In the genomic region with DNA sequence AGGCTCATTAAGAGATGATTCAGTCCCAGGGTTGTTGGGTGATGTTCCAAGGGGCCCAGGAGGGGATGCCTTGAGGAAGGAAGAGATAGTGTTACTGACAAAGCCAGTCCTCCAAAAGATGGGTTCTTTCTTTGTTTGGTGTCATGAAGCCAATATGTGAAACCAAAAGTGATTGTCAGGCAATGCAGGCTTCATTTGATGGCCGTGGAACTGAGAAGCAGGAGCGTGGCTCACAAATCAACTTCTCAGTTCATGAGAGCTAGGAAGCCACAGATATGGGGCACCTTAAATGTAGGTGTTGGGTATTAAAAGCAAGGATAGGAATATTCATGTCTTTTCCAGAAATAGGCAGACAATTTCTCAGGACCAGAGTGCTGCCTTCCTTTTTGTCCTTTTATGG, we compare ENCODE assay signal across 1 cellular context.
TF ChIP-seq lines count a peak whose summit lies in the region.

No MANE protein-coding gene starts in this region.

TF ChIP-seq in GM23338, 12 proteins besides CTCF, POLR2A, EP300 and RAD21:
- TF ChIP-seq ZNF462 (CRISPR knock-in tag; IDR thresholded peaks at IDR 0.05) = no peak
- no peak for TF ChIP-seq STAT1 (IDR thresholded peaks at IDR 0.05; ENCODE audit: unreplicated experiment)
- no peak for TF ChIP-seq EZH2 (IDR thresholded peaks at IDR 0.05; ENCODE audit: low read depth, unreplicated experiment)
- TF ChIP-seq, protein P1, sequence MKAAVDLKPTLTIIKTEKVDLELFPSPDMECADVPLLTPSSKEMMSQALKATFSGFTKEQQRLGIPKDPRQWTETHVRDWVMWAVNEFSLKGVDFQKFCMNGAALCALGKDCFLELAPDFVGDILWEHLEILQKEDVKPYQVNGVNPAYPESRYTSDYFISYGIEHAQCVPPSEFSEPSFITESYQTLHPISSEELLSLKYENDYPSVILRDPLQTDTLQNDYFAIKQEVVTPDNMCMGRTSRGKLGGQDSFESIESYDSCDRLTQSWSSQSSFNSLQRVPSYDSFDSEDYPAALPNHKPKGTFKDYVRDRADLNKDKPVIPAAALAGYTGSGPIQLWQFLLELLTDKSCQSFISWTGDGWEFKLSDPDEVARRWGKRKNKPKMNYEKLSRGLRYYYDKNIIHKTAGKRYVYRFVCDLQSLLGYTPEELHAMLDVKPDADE (IDR thresholded peaks at IDR 0.05) = no peak
- no peak for TF ChIP-seq CREB1 (CRISPR knock-in tag; IDR thresholded peaks at IDR 0.05; ENCODE audit: low read depth)
- TF ChIP-seq NANOG (IDR thresholded peaks at IDR 0.05; ENCODE audit: borderline replicate concordance) = no peak
- no peak for TF ChIP-seq ZNF331 (CRISPR knock-in tag; IDR thresholded peaks at IDR 0.05; ENCODE audit: low read depth)
- no peak for TF ChIP-seq ZNF114 (CRISPR knock-in tag; IDR thresholded peaks at IDR 0.05)
- TF ChIP-seq, protein P2, sequence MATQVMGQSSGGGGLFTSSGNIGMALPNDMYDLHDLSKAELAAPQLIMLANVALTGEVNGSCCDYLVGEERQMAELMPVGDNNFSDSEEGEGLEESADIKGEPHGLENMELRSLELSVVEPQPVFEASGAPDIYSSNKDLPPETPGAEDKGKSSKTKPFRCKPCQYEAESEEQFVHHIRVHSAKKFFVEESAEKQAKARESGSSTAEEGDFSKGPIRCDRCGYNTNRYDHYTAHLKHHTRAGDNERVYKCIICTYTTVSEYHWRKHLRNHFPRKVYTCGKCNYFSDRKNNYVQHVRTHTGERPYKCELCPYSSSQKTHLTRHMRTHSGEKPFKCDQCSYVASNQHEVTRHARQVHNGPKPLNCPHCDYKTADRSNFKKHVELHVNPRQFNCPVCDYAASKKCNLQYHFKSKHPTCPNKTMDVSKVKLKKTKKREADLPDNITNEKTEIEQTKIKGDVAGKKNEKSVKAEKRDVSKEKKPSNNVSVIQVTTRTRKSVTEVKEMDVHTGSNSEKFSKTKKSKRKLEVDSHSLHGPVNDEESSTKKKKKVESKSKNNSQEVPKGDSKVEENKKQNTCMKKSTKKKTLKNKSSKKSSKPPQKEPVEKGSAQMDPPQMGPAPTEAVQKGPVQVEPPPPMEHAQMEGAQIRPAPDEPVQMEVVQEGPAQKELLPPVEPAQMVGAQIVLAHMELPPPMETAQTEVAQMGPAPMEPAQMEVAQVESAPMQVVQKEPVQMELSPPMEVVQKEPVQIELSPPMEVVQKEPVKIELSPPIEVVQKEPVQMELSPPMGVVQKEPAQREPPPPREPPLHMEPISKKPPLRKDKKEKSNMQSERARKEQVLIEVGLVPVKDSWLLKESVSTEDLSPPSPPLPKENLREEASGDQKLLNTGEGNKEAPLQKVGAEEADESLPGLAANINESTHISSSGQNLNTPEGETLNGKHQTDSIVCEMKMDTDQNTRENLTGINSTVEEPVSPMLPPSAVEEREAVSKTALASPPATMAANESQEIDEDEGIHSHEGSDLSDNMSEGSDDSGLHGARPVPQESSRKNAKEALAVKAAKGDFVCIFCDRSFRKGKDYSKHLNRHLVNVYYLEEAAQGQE (IDR thresholded peaks at IDR 0.05; ENCODE audit: unreplicated experiment) = no peak
- TF ChIP-seq JUNB (IDR thresholded peaks at IDR 0.05; ENCODE audit: unreplicated experiment) = no peak
- TF ChIP-seq EZH2phosphoT487 (IDR thresholded peaks at IDR 0.05; ENCODE audit: unreplicated experiment) = no peak
- TF ChIP-seq POLR2AphosphoS5 (IDR thresholded peaks at IDR 0.05; ENCODE audit: low read depth) = no peak
